ENCODE assay signal across 8 cellular contexts in genomic region chr2:62304429-62305417, GRCh38.
A peak's percentile ranks its signal among the peaks of the same experiment; 100 is the strongest.
DNase-seq lines count a peak whose midpoint lies in the region; ATAC-seq and TF ChIP-seq lines count a peak whose summit lies in the region.

No MANE protein-coding gene starts in this region.

- peak overlapping the region; percentile 86 to 94 for H3K27ac Mint-ChIP-seq in T-cell

- WGBS in mesenchymal stem cell, result 38% methylated on average over 13 of the region's 13 CpGs
- WGBS in transverse colon (ENCODE audit: low coverage in 1 of 2), 2 donors, result 45 to 67% methylated on average over 3 to 13 of the region's 13 CpGs

- peak overlapping the region; percentile 99 for H2AK5ac ChIP-seq in mesenchymal stem cell (ENCODE audit: low read length, severe bottlenecking)

- no peak overlapping the region for H3K23ac ChIP-seq in mesenchymal stem cell (ENCODE audit: low read length in 2 of 2)

- ATAC-seq in T-cell (replicated peaks in 1 of 4) (peak; percentile 35 to 68 (median 50)), HG03139 (IDR thresholded peaks at IDR 0.05; ENCODE audit: unreplicated experiment) (no peak)

- no peak overlapping the region for H2BK5ac ChIP-seq in mesenchymal stem cell (ENCODE audit: low read depth, low read length, poor library complexity, severe bottlenecking)

- peak overlapping the region; percentile 93 for H4K8ac ChIP-seq in mesenchymal stem cell (ENCODE audit: low read length)

- peaks cover 77 to 82% (median 79%) of the 10 kb centered on the region in 3 donors for H3K4me1 Mint-ChIP-seq in T-cell

- H3K4me3 Mint-ChIP-seq in T-cell, result peak overlapping the region in 2 of 3 donors; percentile 21 to 59

- CTCF ChIA-PET in T-cell (lab: Charles Lee), result no interaction called here

- H3K27me3 Mint-ChIP-seq in T-cell, result no peaks in the 10 kb centered on the region

- TF ChIP-seq CTCF in transverse colon (IDR thresholded peaks at IDR 0.05), result peak in 1 of 5 experiments; percentile 32

- H3K4me2 ChIP-seq in BLaER1 (peak overlapping the region; percentile 40), mesenchymal stem cell (ENCODE audit: low read length, poor library complexity, severe bottlenecking) (no peak overlapping the region)

- no peaks in the 10 kb centered on the region for H3K9me3 Mint-ChIP-seq in T-cell

- TF ChIP-seq POLR2A in transverse colon (IDR thresholded peaks at IDR 0.05), result no peak

- H3K36me3 Mint-ChIP-seq in T-cell, result no peaks in the 10 kb centered on the region

- no peak for TF ChIP-seq EP300 in transverse colon (IDR thresholded peaks at IDR 0.05; ENCODE audit: low read depth)

- H4K20me1 ChIP-seq in BLaER1, result no peaks in the 10 kb centered on the region

- intact Hi-C loops in transverse colon (cut with DNase I; ENCODE audit: low total_unique reads), result no loop called here

- peak overlapping the region in 1 of 2 experiments; percentile 95 for H3K14ac ChIP-seq in mesenchymal stem cell (ENCODE audit: low read length in 2 of 2)

- H3K4ac ChIP-seq in mesenchymal stem cell (ENCODE audit: low read depth in 1 of 2, low read length in 2 of 2), result peak overlapping the region; percentile 62 to 88

- H3K36me3 ChIP-seq in BLaER1, result no peaks in the 10 kb centered on the region
- H3K36me3 ChIP-seq in mesenchymal stem cell (ENCODE audit: control insufficient read depth in 1 of 2, insufficient read depth in 2 of 2, low read depth in 1 of 2, low read length in 2 of 2), result no peaks in the 10 kb centered on the region
- no peaks in the 10 kb centered on the region for H3K36me3 ChIP-seq in transverse colon

- H2BK12ac ChIP-seq in mesenchymal stem cell (ENCODE audit: low read length in 2 of 2), result peak overlapping the region; percentile 99

- peak overlapping the region; percentile 95 to 96 for H3K18ac ChIP-seq in mesenchymal stem cell (ENCODE audit: low read depth in 1 of 2, low read length in 2 of 2)

- H3K27ac ChIP-seq in BLaER1 (no peak overlapping the region), mesenchymal stem cell (ENCODE audit: low read length, poor library complexity, severe bottlenecking) (peak overlapping the region; percentile 71), transverse colon (peak overlapping the region; percentile 41 to 62 (median 56))

- DNase-seq in LHCN-M2 (ENCODE audit: low read depth), result peak; percentile 23
- peak in 18 of 34 experiments; percentile 15 to 45 (median 22) for DNase-seq in T-cell
- DNase-seq in brain pericyte (ENCODE audit: low read depth, low spot score), result peak; percentile 65
- peak; percentile 95 for DNase-seq in mesenchymal stem cell
- DNase-seq in transverse colon, result peak; percentile 80
- no peak for DNase-seq in NAMALWA (ENCODE audit: low spot score)

- H3K9ac ChIP-seq in BLaER1 (no peak overlapping the region), mesenchymal stem cell (ENCODE audit: low read length) (no peak overlapping the region)

- POLR2A ChIA-PET in T-cell (lab: Charles Lee), result no interaction called here

- peak overlapping the region; percentile 92 for H2BK120ac ChIP-seq in mesenchymal stem cell (ENCODE audit: low read depth, low read length)

- H3K4me3 ChIP-seq in BLaER1 (no peak overlapping the region), mesenchymal stem cell (ENCODE audit: insufficient read depth in 1 of 2, low read depth in 1 of 2, low read length in 2 of 2) (no peak overlapping the region), transverse colon (no peak overlapping the region)

- H3K79me1 ChIP-seq in mesenchymal stem cell (replicated peaks; ENCODE audit: low read length, poor library complexity, severe bottlenecking), result no peaks in the 10 kb centered on the region

- peak overlapping the region; percentile 98 for H4K91ac ChIP-seq in mesenchymal stem cell (ENCODE audit: low read length)

- H2AFZ ChIP-seq in mesenchymal stem cell (ENCODE audit: low read depth, low read length), result peak overlapping the region; percentile 18

- H3K4me1 ChIP-seq in BLaER1 (peaks cover 69% of the 10 kb centered on the region), mesenchymal stem cell (ENCODE audit: control insufficient read depth, insufficient read depth, low read depth, low read length) (peaks cover 28% of the 10 kb centered on the region), transverse colon (peaks cover 5 to 53% (median 41%) of the 10 kb centered on the region in 4 donors)

- in situ Hi-C loops in transverse colon (cut with MboI; ENCODE audit: low pct_ligation_motif_present in 1 of 4, low pct_unique_long_range_greater_than_20kb in 1 of 4, low sequenced_read_pairs in 3 of 4), result no loop called here

- H3K27me3 ChIP-seq in BLaER1, result no peaks in the 10 kb centered on the region
- peaks cover 0 to 2% of the 10 kb centered on the region in 2 experiments for H3K27me3 ChIP-seq in mesenchymal stem cell (ENCODE audit: control insufficient read depth in 1 of 2, insufficient read depth in 1 of 2, low read length in 2 of 2)
- H3K27me3 ChIP-seq in transverse colon, result no peaks in the 10 kb centered on the region

- H3K9me3 ChIP-seq in BLaER1 (no peaks in the 10 kb centered on the region), mesenchymal stem cell (ENCODE audit: control insufficient read depth, low read length) (no peaks in the 10 kb centered on the region), transverse colon (no peaks in the 10 kb centered on the region)

- H2BK15ac ChIP-seq in mesenchymal stem cell (ENCODE audit: low read depth, poor library complexity, severe bottlenecking), result peak overlapping the region; percentile 95
